12 cellular contexts compared by ENCODE assay signal in the genomic region with DNA sequence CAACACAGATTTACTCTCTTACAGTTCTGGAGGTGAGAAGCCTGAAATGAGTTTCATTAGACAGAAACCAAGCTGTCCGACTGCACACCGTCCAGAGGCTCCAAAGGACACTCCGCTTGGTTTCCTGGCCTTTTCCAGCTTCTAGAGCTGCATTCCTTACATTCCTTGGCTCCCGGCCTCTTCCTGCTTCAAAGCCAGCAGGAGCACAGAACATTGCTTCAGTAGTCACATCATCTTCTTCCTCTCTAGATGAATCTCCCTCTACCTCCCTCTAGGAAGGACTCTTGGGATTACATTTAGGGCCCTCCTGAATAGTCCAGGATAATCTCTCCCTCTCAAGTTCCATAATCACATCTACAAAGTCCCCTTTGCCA.
DNase-seq lines count a peak whose midpoint lies in the region; TF ChIP-seq lines count a peak whose summit lies in the region.
"Had no signal": no experiment of that assay in that cellular context is flagged by ENCODE, and none has a peak within 500 bp of the region (broad histone marks: within the 10 kb centered on the region; RNA-seq: fewer than 3 reads in every experiment).

No MANE protein-coding gene starts in this region.

- H3K4me1 Mint-ChIP-seq in neural progenitor cell, result no peaks in the 10 kb centered on the region

- H3K9ac ChIP-seq in neural progenitor cell, result no peak overlapping the region

- H3K27ac ChIP-seq in neural progenitor cell (no peak overlapping the region), sigmoid colon (peak overlapping the region in 1 of 4 donors; percentile 46)
- H3K27ac ChIP-seq: epithelial cell of prostate had no signal

- TF ChIP-seq EP300 in sigmoid colon (IDR thresholded peaks at IDR 0.05), result no peak

- H3K36me3 ChIP-seq in neural progenitor cell, result no peaks in the 10 kb centered on the region
- no peaks in the 10 kb centered on the region for H3K36me3 ChIP-seq in sigmoid colon

- no peak for TF ChIP-seq POLR2A in erythroblast (IDR thresholded peaks at IDR 0.05; ENCODE audit: low read length)
- TF ChIP-seq POLR2A in sigmoid colon (IDR thresholded peaks at IDR 0.05), result no peak

- no peak overlapping the region for H3K4me3 Mint-ChIP-seq in neural progenitor cell

- no peak overlapping the region for H3K27ac Mint-ChIP-seq in neural progenitor cell

- intact Hi-C loops in sigmoid colon (cut with DNase I), result no loop called here

- H3K9me3 ChIP-seq in neural progenitor cell (ENCODE audit: low read depth) (no peaks in the 10 kb centered on the region), sigmoid colon (no peaks in the 10 kb centered on the region)

- in situ Hi-C loops in G401 (cut with HindIII; ENCODE audit: low sequenced_read_pairs), result no loop called here

- H3K4me3 ChIP-seq in fibroblast of pulmonary artery (replicated peaks; ENCODE audit: low read depth, low read length), result no peak overlapping the region
- no peak overlapping the region for H3K4me3 ChIP-seq in neural progenitor cell
- H3K4me3 ChIP-seq in sigmoid colon, result no peak overlapping the region
- H3K4me3 ChIP-seq: GM12878 had no signal

- H4K20me1 ChIP-seq in neural progenitor cell (ENCODE audit: low read depth), result no peaks in the 10 kb centered on the region

- no peak overlapping the region for H2AFZ ChIP-seq in neural progenitor cell (replicated peaks)

- no peaks in the 10 kb centered on the region for H3K4me1 ChIP-seq in neural progenitor cell
- H3K4me1 ChIP-seq in sigmoid colon, result peaks cover 0 to 7% (median 0%) of the 10 kb centered on the region in 4 donors

- TF ChIP-seq CTCF in fibroblast of pulmonary artery (IDR thresholded peaks at IDR 0.05; ENCODE audit: low read length, missing control alignments), result peak; percentile 64
- TF ChIP-seq CTCF in neural progenitor cell (IDR thresholded peaks at IDR 0.05), result peak; percentile 18
- no peak for TF ChIP-seq CTCF in sigmoid colon (IDR thresholded peaks at IDR 0.05)

- no peaks in the 10 kb centered on the region for H3K79me2 ChIP-seq in neural progenitor cell (ENCODE audit: low read depth)

- H3F3A ChIP-seq in neural progenitor cell (ENCODE audit: low read depth), result no peaks in the 10 kb centered on the region

- DNase-seq in G401 (ENCODE audit: low spot score) (peak; percentile 44), RPMI7951 (ENCODE audit: low read depth) (peak; percentile 90), fibroblast of pulmonary artery (ENCODE audit: low read depth) (peak; percentile 95), neural progenitor cell (ENCODE audit: low spot score) (peak; percentile 52), erythroblast (lab: John Stamatoyannopoulos, UW) (no peak), NCI-H1105 treated with DMSO at 0.1 percent for 48 hours (lab: John Stamatoyannopoulos, UW) (no peak), sigmoid colon (no peak), COLO668 (lab: John Stamatoyannopoulos, UW; ENCODE audit: unreplicated experiment) (no peak)
- DNase-seq: activated CD4-positive, alpha-beta T cell treated with anti-CD3 and anti-CD28 coated beads, Interleukin-2, amount 50 U/mL, for 1 hour; NCI-H2029 treated with DMSO at 0.1 percent for 48 hours had no signal

- H3K27me3 ChIP-seq in neural progenitor cell (no peaks in the 10 kb centered on the region), sigmoid colon (no peaks in the 10 kb centered on the region)

- H3K27me3 Mint-ChIP-seq in neural progenitor cell (ENCODE audit: insufficient read depth, low read depth), result no peaks in the 10 kb centered on the region

- 67 to 80% methylated on average over 4 of the region's 4 CpGs for WGBS in sigmoid colon, 2 donors

- peaks cover 5% of the 10 kb centered on the region for H3K9me3 Mint-ChIP-seq in neural progenitor cell

- no peaks in the 10 kb centered on the region for H3K36me3 Mint-ChIP-seq in neural progenitor cell

- H3K4me2 ChIP-seq in neural progenitor cell, result no peak overlapping the region

Comparison
In these comparisons a context has a peak if more than half of its experiments do, and no peak if none do; other contexts are left out.
1. DNase-seq: peak in G401 (single experiment), RPMI7951 (single experiment), fibroblast of pulmonary artery (single experiment) and neural progenitor cell (single experiment); none in erythroblast (0 of 2), NCI-H1105 treated with DMSO at 0.1 percent for 48 hours (single experiment), sigmoid colon (single experiment) and COLO668 (single experiment).
2. CTCF ChIP-seq: peak in fibroblast of pulmonary artery (single experiment) and neural progenitor cell (single experiment); none in sigmoid colon (0 of 4).